9 cellular contexts compared by ENCODE assay signal in the genomic region with DNA sequence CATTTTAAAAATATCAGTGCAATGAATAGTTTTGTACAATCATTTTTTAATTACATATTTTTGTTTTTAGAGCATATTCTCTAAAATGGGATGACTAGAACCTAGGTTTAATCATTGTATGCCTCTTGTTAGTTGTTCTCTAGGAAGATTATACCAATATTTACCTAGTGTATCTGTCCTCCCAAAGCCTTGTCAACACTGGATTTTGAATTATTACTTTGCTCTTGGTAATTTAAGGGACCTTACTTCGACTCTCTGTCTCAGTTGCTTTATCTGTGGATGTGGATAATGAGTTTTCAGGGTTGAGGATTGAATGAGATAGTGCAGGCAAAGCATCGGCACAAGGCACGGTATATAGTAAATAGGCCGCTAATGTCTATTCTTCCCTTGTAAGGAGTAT. TPM values are rescaled to one million over a fixed set of nuclear protein-coding genes. Genes with fewer than 3 reads are reported as not detected.
"Had no signal": no experiment of that assay in that cellular context is flagged by ENCODE, and none has a peak within 500 bp of the region (broad histone marks: within the 10 kb centered on the region; RNA-seq: fewer than 3 reads in every experiment).

No MANE protein-coding gene starts in this region.

- ATAC-seq: HepG2 had no signal

- H3K27ac ChIP-seq: HL-60, KMS-11 had no signal

- FAIRE-seq: HepG2, HTR-8/SVneo had no signal

- H3K9ac ChIP-seq: KMS-11 had no signal

- DNase-seq: IMR-90, KBM-7, KG1 had no signal

- H3K27ac Mint-ChIP-seq: IgD-negative memory B cell had no signal

- H3K4me3 Mint-ChIP-seq: IgD-negative memory B cell had no signal

- H3K4me2 ChIP-seq: KMS-11 had no signal

RNA-seq across cellular contexts. Expression of a gene that starts 10.9 kb away (rescaled TPM):
- total RNA-seq: HT1080, IMR-90 had no signal
- polyA plus RNA-seq: IMR-90 had no signal
